In the genomic region with DNA sequence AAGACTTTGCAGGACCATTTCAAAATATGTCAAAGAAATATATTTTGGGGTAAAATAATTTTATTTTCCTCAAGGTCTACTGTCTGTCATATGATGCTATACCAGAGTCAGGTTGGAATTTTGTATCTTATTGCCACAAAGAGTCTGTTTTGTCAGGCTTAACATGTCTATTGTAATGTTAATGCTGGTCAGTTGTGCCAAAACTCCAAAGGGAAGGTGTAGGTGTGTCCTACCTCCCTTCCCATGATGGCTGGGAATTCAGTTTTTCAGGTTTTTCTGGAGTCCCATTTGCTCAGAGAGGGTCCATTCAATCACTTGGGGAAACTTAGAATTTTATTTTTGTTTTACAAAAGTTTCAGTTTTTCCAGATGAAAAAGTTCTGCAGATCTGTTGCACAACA, we compare ENCODE assay signal across 24 cellular contexts. TPM values are rescaled to one million over a fixed set of nuclear protein-coding genes. Genes with fewer than 3 reads are reported as not detected.
DNase-seq lines count a peak whose midpoint lies in the region; ATAC-seq and TF ChIP-seq lines count a peak whose summit lies in the region.
"Had no signal": no experiment of that assay in that cellular context is flagged by ENCODE, and none has a peak within 500 bp of the region (broad histone marks: within the 10 kb centered on the region; RNA-seq: fewer than 3 reads in every experiment).

No MANE protein-coding gene starts in this region.

- no peaks in the 10 kb centered on the region for H3K9me3 Mint-ChIP-seq in osteocyte (ENCODE audit: unreplicated experiment)

- H3K4me1 ChIP-seq in HUES48 (ENCODE audit: control insufficient read depth, insufficient read depth, low read length) (peaks cover 37% of the 10 kb centered on the region), esophagus muscularis mucosa (peaks cover 17 to 28% (median 24%) of the 10 kb centered on the region in 4 donors), right lobe of liver (peaks cover 0 to 41% (median 18%) of the 10 kb centered on the region in 4 donors), left lung (peaks cover 0 to 13% of the 10 kb centered on the region in 2 donors)
- H3K4me1 ChIP-seq: BLaER1 had no signal

- H3K9me3 ChIP-seq in HUES48 (ENCODE audit: control insufficient read depth, insufficient read depth, low read length) (0 out of 2 replicates have a peak, but pooled peaks cover 5% of the 10 kb centered on the region), esophagus muscularis mucosa (no peaks in the 10 kb centered on the region), right lobe of liver (no peaks in the 10 kb centered on the region), left lung (no peaks in the 10 kb centered on the region)
- H3K9me3 ChIP-seq: BLaER1, MG63 had no signal

- TF ChIP-seq POLR2A in esophagus muscularis mucosa (IDR thresholded peaks at IDR 0.05; ENCODE audit: low read depth) (no peak), right lobe of liver (IDR thresholded peaks at IDR 0.05) (no peak)

- H3K4me3 ChIP-seq in HUES48 (ENCODE audit: low read depth, low read length): 0 out of 2 replicates have a peak overlapping the region, but pooled peaks have one; percentile 13
- no peak overlapping the region for H3K4me3 ChIP-seq in esophagus muscularis mucosa
- H3K4me3 ChIP-seq in right lobe of liver: no peak overlapping the region
- no peak overlapping the region for H3K4me3 ChIP-seq in left lung
- H3K4me3 ChIP-seq: BLaER1, MG63, SJSA1 had no signal

- peaks cover 17% of the 10 kb centered on the region for H3K27me3 Mint-ChIP-seq in osteocyte (ENCODE audit: unreplicated experiment)

- TF ChIP-seq CTCF in esophagus muscularis mucosa (IDR thresholded peaks at IDR 0.05): no peak
- no peak for TF ChIP-seq CTCF in right lobe of liver (IDR thresholded peaks at IDR 0.05)
- no peak for TF ChIP-seq CTCF in left lung (IDR thresholded peaks at IDR 0.05)
- TF ChIP-seq CTCF in osteocyte (IDR thresholded peaks at IDR 0.05): no peak

- ATAC-seq in right lobe of liver: peak in 1 of 4 donors; percentile 2
- ATAC-seq in left lung: no peak

- no peaks in the 10 kb centered on the region for H3K36me3 Mint-ChIP-seq in osteocyte (ENCODE audit: unreplicated experiment)
- H3K36me3 Mint-ChIP-seq: CD4-positive, CD25-positive, alpha-beta regulatory T cell had no signal

- DNase-seq in ELF-1 (ENCODE audit: low read depth, low spot score): peak; percentile 71
- DNase-seq in esophagus muscularis mucosa (ENCODE audit: extremely low spot score): peak; percentile 2
- no peak for DNase-seq in right lobe of liver
- no peak for DNase-seq in hippocampal formation (lab: John Stamatoyannopoulos, UW)
- DNase-seq in left lung: no peak
- no peak for DNase-seq in cortex of kidney (lab: John Stamatoyannopoulos, UW)
- no peak for DNase-seq in osteocyte (ENCODE audit: extremely low spot score, unreplicated experiment)
- DNase-seq: CD4-positive, CD25-positive, alpha-beta regulatory T cell; DMS153; DND-41; GOT3; IMR-90; KG1; NCI-H1105 treated with DMSO at 0.1 percent for 48 hours; NCI-H146; NCI-H1930; NCI-H446 treated with DMSO at 0.1 percent for 48 hours; NCI-H526; Right ventricle myocardium superior; RPMI8226 had no signal

- no peak overlapping the region for H3K4me3 Mint-ChIP-seq in osteocyte (ENCODE audit: unreplicated experiment)
- H3K4me3 Mint-ChIP-seq: CD4-positive, CD25-positive, alpha-beta regulatory T cell had no signal

- intact Hi-C loops in esophagus muscularis mucosa (cut with DNase I): loop anchor here (10.0 kb wide), 1 partner anchor 445 kb away; no protein-coding TSS in a partner anchor
- intact Hi-C loops in right lobe of liver (cut with DNase I): no loop called here
- intact Hi-C loops in left lung (cut with DNase I): no loop called here

- no peak for TF ChIP-seq EP300 in esophagus muscularis mucosa (IDR thresholded peaks at IDR 0.05)

- peak overlapping the region; percentile 85 for H3K27ac ChIP-seq in HUES48 (ENCODE audit: low read depth, low read length)
- no peak overlapping the region for H3K27ac ChIP-seq in esophagus muscularis mucosa (replicated peaks in 1 of 4)
- H3K27ac ChIP-seq in right lobe of liver: peak overlapping the region in 2 of 3 donors; percentile 73 to 76
- H3K27ac ChIP-seq in left lung: no peak overlapping the region
- H3K27ac ChIP-seq: BLaER1, SJSA1 had no signal

- no peaks in the 10 kb centered on the region for H3K27me3 ChIP-seq in HUES48 (ENCODE audit: control insufficient read depth, insufficient read depth, low read length)
- H3K27me3 ChIP-seq in esophagus muscularis mucosa: no peaks in the 10 kb centered on the region
- no peaks in the 10 kb centered on the region for H3K27me3 ChIP-seq in right lobe of liver
- no peaks in the 10 kb centered on the region for H3K27me3 ChIP-seq in left lung
- H3K27me3 ChIP-seq: BLaER1, MG63, SJSA1 had no signal

- peaks cover 18% of the 10 kb centered on the region for H3K4me1 Mint-ChIP-seq in osteocyte (ENCODE audit: unreplicated experiment)
- H3K4me1 Mint-ChIP-seq: CD4-positive, CD25-positive, alpha-beta regulatory T cell had no signal

- H3K9ac ChIP-seq in HUES48 (ENCODE audit: low read depth, low read length): no peak overlapping the region
- H3K9ac ChIP-seq: BLaER1 had no signal

- H3K27ac Mint-ChIP-seq in osteocyte (ENCODE audit: unreplicated experiment): no peak overlapping the region
- H3K27ac Mint-ChIP-seq: CD4-positive, CD25-positive, alpha-beta regulatory T cell had no signal

- H3K36me3 ChIP-seq in HUES48 (ENCODE audit: control insufficient read depth, insufficient read depth, low read length) (no peaks in the 10 kb centered on the region), esophagus muscularis mucosa (no peaks in the 10 kb centered on the region), right lobe of liver (no peaks in the 10 kb centered on the region), left lung (no peaks in the 10 kb centered on the region)
- H3K36me3 ChIP-seq: BLaER1, MG63, SJSA1 had no signal

RNA-seq across cellular contexts. Expression of gene SLC25A4, which starts 33.3 kb away (rescaled TPM):
- total RNA-seq in esophagus muscularis mucosa: 100 to 1,000 TPM; 135 to 158 (median 140) TPM
- 10 to 100 TPM; 24.1 to 36.7 (median 27.0) TPM for total RNA-seq in right lobe of liver
- total RNA-seq in left lung: 10 to 100 TPM; 37.6 to 57.3 TPM
- 25.6 and 27.7 TPM in 2 replicates for total RNA-seq in osteocyte

Comparison
In these comparisons a context has a peak if more than half of its experiments do, and no peak if none do; other contexts are left out.
1. DNase-seq: peak in ELF-1 (single experiment) and esophagus muscularis mucosa (single experiment); none in right lobe of liver (0 of 3), hippocampal formation (0 of 2), left lung (0 of 2), cortex of kidney (single experiment) and osteocyte (single experiment).
2. H3K27ac ChIP-seq: peak in HUES48 (single experiment) and right lobe of liver (2 of 3); none in esophagus muscularis mucosa (0 of 4) and left lung (0 of 2).